10 cellular contexts compared by ENCODE assay signal in genomic region chr14:95500772-95501401, GRCh38. TPM values are rescaled to one million over a fixed set of nuclear protein-coding genes. Genes with fewer than 3 reads are reported as not detected.
A peak's percentile ranks its signal among the peaks of the same experiment; 100 is the strongest.
DNase-seq lines count a peak whose midpoint lies in the region; ATAC-seq and TF ChIP-seq lines count a peak whose summit lies in the region.
"Had no signal": no experiment of that assay in that cellular context is flagged by ENCODE, and none has a peak within 500 bp of the region (broad histone marks: within the 10 kb centered on the region; RNA-seq: fewer than 3 reads in every experiment).

No MANE protein-coding gene starts in this region.

- peaks cover 29% of the 10 kb centered on the region for H3K36me3 Mint-ChIP-seq in activated CD4-positive, alpha-beta T cell treated with anti-CD3 and anti-CD28 coated beads for 36 hours (ENCODE audit: low read depth)
- H3K36me3 Mint-ChIP-seq: WTC11 had no signal

- TF ChIP-seq CTCF in suprapubic skin (IDR thresholded peaks at IDR 0.05): no peak

- WGBS in suprapubic skin: 61% methylated on average over 14 of the region's 14 CpGs

- H3K4me3 Mint-ChIP-seq in activated CD4-positive, alpha-beta T cell treated with anti-CD3 and anti-CD28 coated beads for 36 hours: no peak overlapping the region
- H3K4me3 Mint-ChIP-seq: WTC11 had no signal

- no peak for DNase-seq in activated CD4-positive, alpha-beta T cell treated with anti-CD3 and anti-CD28 coated beads for 36 hours
- no peak for DNase-seq in activated CD4-positive, alpha-beta T cell treated with anti-CD3 and anti-CD28 coated beads for 48 hours
- DNase-seq in amniotic epithelial cell (ENCODE audit: low read depth) (peak; percentile 80), hepatic stellate cell (ENCODE audit: low spot score) (peak; percentile 83), suprapubic skin (ENCODE audit: low spot score in 2 of 2) (no peak), NAMALWA (ENCODE audit: low spot score) (no peak), germinal center (ENCODE audit: low spot score) (no peak)
- DNase-seq: stimulated activated CD4-positive, alpha-beta T cell treated with anti-CD3 and anti-CD28 coated beads, Interleukin-4, amount 100 ng/mL, for 4 hours had no signal

- H3K36me3 ChIP-seq in suprapubic skin: no peaks in the 10 kb centered on the region

- peaks cover 87% of the 10 kb centered on the region for H3K4me1 ChIP-seq in suprapubic skin

- no peak for TF ChIP-seq EP300 in suprapubic skin (IDR thresholded peaks at IDR 0.05)

- H3K4me3 ChIP-seq in suprapubic skin: no peak overlapping the region

- peak overlapping the region; percentile 56 for H3K27ac ChIP-seq in suprapubic skin

- no peaks in the 10 kb centered on the region for H3K27me3 ChIP-seq in suprapubic skin

- peaks cover 86% of the 10 kb centered on the region for H3K4me1 Mint-ChIP-seq in activated CD4-positive, alpha-beta T cell treated with anti-CD3 and anti-CD28 coated beads for 36 hours
- H3K4me1 Mint-ChIP-seq: WTC11 had no signal

- TF ChIP-seq POLR2A in suprapubic skin (IDR thresholded peaks at IDR 0.05): no peak

- POLR2A ChIA-PET in activated CD4-positive, alpha-beta T cell treated with anti-CD3 and anti-CD28 coated beads for 36 hours (lab: Charles Lee): no interaction called here

- H3K9me3 Mint-ChIP-seq in activated CD4-positive, alpha-beta T cell treated with anti-CD3 and anti-CD28 coated beads for 36 hours (ENCODE audit: low read depth): no peaks in the 10 kb centered on the region
- H3K9me3 Mint-ChIP-seq: WTC11 had no signal

- peak overlapping the region; percentile 9 for H3K27ac Mint-ChIP-seq in activated CD4-positive, alpha-beta T cell treated with anti-CD3 and anti-CD28 coated beads for 36 hours
- H3K27ac Mint-ChIP-seq: WTC11 had no signal

- no peaks in the 10 kb centered on the region for H3K27me3 Mint-ChIP-seq in activated CD4-positive, alpha-beta T cell treated with anti-CD3 and anti-CD28 coated beads for 36 hours

- intact Hi-C loops in activated CD4-positive, alpha-beta T cell treated with anti-CD3 and anti-CD28 coated beads for 36 hours (cut with DNase I, micrococcal nuclease): no loop called here

- CTCF ChIA-PET in activated CD4-positive, alpha-beta T cell treated with anti-CD3 and anti-CD28 coated beads for 36 hours (lab: Charles Lee): interaction anchor here (0.9 kb wide), 1 partner anchor 18 kb away, joined by 3 read pairs; no protein-coding TSS in a partner anchor

- no peaks in the 10 kb centered on the region for H3K9me3 ChIP-seq in suprapubic skin

- no peak for ATAC-seq in activated CD4-positive, alpha-beta T cell treated with anti-CD3 and anti-CD28 coated beads for 36 hours
- no peak for ATAC-seq in HG03025 (IDR thresholded peaks at IDR 0.05; ENCODE audit: low FRiP score, unreplicated experiment)
- ATAC-seq: WTC11 had no signal

RNA-seq across cellular contexts. Expression of gene SYNE3, which starts 15.6 kb away (rescaled TPM):
- 10 to 100 TPM; 27.3 to 34.2 TPM for total RNA-seq in activated CD4-positive, alpha-beta T cell treated with anti-CD3 and anti-CD28 coated beads for 36 hours
- total RNA-seq in suprapubic skin: 10 to 100 TPM in 2 of 4 donors, 1 to 10 TPM in 2; 9.1 to 21.4 (median 12.8) TPM

RNA-seq across cellular contexts. Expression of gene GLRX5, which starts 34.0 kb away (rescaled TPM):
- 10 to 100 TPM; 37.9 to 44.1 TPM for total RNA-seq in activated CD4-positive, alpha-beta T cell treated with anti-CD3 and anti-CD28 coated beads for 36 hours
- 10 to 100 TPM; 19.8 to 42.1 (median 33.7) TPM for total RNA-seq in suprapubic skin

Comparison
In these comparisons a context has a peak if more than half of its experiments do, and no peak if none do; other contexts are left out.
1. DNase-seq: peak in amniotic epithelial cell (single experiment) and hepatic stellate cell (single experiment); none in activated CD4-positive, alpha-beta T cell treated with anti-CD3 and anti-CD28 coated beads for 36 hours (single experiment), activated CD4-positive, alpha-beta T cell treated with anti-CD3 and anti-CD28 coated beads for 48 hours (single experiment), suprapubic skin (0 of 2), NAMALWA (single experiment) and germinal center (single experiment).